ENCODE assay signal across 1 cellular context in genomic region chr14:96297000-96297399, GRCh38.
TF ChIP-seq lines count a peak whose summit lies in the region.

No MANE protein-coding gene starts in this region.

TF ChIP-seq in Ishikawa, 13 proteins besides CTCF, POLR2A, EP300 and RAD21 (continued from another document):
- TF ChIP-seq YY1 (IDR thresholded peaks at IDR 0.05; ENCODE audit: low read depth) (no peak), ZBTB7A (IDR thresholded peaks at IDR 0.05; ENCODE audit: low read depth) (no peak), REST (IDR thresholded peaks at IDR 0.05; ENCODE audit: low read depth) (no peak), EGR1 (IDR thresholded peaks at IDR 0.05) (no peak), CEBPB (IDR thresholded peaks at IDR 0.05) (no peak), TEAD4 (IDR thresholded peaks at IDR 0.05) (no peak)
